ENCODE assay signal across 8 cellular contexts in genomic region chr16:15643453-15644305, GRCh38. TPM values are rescaled to one million over a fixed set of nuclear protein-coding genes. Genes with fewer than 3 reads are reported as not detected.
DNase-seq lines count a peak whose midpoint lies in the region; ATAC-seq and TF ChIP-seq lines count a peak whose summit lies in the region.

No MANE protein-coding gene starts in this region.

- peak overlapping the region; percentile 66 to 78 for H3K4me3 ChIP-seq in gastroesophageal sphincter
- peak overlapping the region; percentile 78 to 89 for H3K4me3 ChIP-seq in neutrophil (ENCODE audit: low read depth in 1 of 2, low read length in 1 of 2)

- no peaks in the 10 kb centered on the region for H3K27me3 ChIP-seq in gastroesophageal sphincter
- H3K27me3 ChIP-seq in neutrophil, result no peaks in the 10 kb centered on the region

- no peak for TF ChIP-seq EP300 in gastroesophageal sphincter (IDR thresholded peaks at IDR 0.05)

- no peak for TF ChIP-seq POLR2A in gastroesophageal sphincter (IDR thresholded peaks at IDR 0.05)

- peaks cover 0 to 15% of the 10 kb centered on the region in 2 donors for H3K36me3 ChIP-seq in gastroesophageal sphincter
- H3K36me3 ChIP-seq in neutrophil, result peaks cover 6% of the 10 kb centered on the region

- DNase-seq in DMS79 treated with DMSO at 0.1 percent for 48 hours (lab: John Stamatoyannopoulos, UW) (peak; percentile 71), HT-29 (ENCODE audit: low spot score) (peak; percentile 66), NOMO-1 treated with DMSO at 0.1 percent for 48 hours (lab: John Stamatoyannopoulos, UW; ENCODE audit: unreplicated experiment) (peak; percentile 82)
- DNase-seq in activated naive CD4-positive, alpha-beta T cell treated with Interleukin-2 at 50 U/mL for 16 hours, result peak; percentile 31
- DNase-seq in stimulated activated CD4-positive, alpha-beta T cell treated with anti-CD3 and anti-CD28 coated beads, Interleukin-12 subunit alpha, Interleukin-12 subunit beta, amount 100 ng/mL, for 4 hours, result no peak

- ATAC-seq in gastroesophageal sphincter (peak; percentile 60), HG03439 (IDR thresholded peaks at IDR 0.05; ENCODE audit: unreplicated experiment) (no peak)

- TF ChIP-seq CTCF in gastroesophageal sphincter (IDR thresholded peaks at IDR 0.05) (peak; percentile 42 to 66 (median 58)), neutrophil (IDR thresholded peaks at IDR 0.05) (no peak)

- H3K27ac ChIP-seq in gastroesophageal sphincter (peak overlapping the region; percentile 96 to 99 (median 98)), neutrophil (peak overlapping the region; percentile 97)

- peaks cover 5 to 33% (median 12%) of the 10 kb centered on the region in 3 donors for H3K4me1 ChIP-seq in gastroesophageal sphincter
- H3K4me1 ChIP-seq in neutrophil (ENCODE audit: control insufficient read depth in 1 of 2, insufficient read depth in 1 of 2, low read depth in 1 of 2, low read length in 1 of 2), result peaks cover 29 to 41% of the 10 kb centered on the region in 2 experiments

- H3K9me3 ChIP-seq in gastroesophageal sphincter (no peaks in the 10 kb centered on the region), neutrophil (no peaks in the 10 kb centered on the region)

- WGBS in gastroesophageal sphincter (ENCODE audit: low coverage in 1 of 2), 2 donors, result 5 to 8% methylated on average over 19 to 21 of the region's 22 CpGs

RNA-seq across cellular contexts. Expression of gene MARF1, which starts 0.7 kb away (rescaled TPM):
- 3.3 and 4.5 TPM in 2 replicates for total RNA-seq in HT-29 (2014; rRNA removed; shearing (Covaris generic))
- total RNA-seq in gastroesophageal sphincter, result 10 to 100 TPM; 38.2 to 67.7 (median 53.3) TPM

RNA-seq across cellular contexts. Expression of gene NDE1, which starts 6.4 kb away (rescaled TPM):
- 35.5 and 41.2 TPM in 2 replicates for total RNA-seq in HT-29 (2014; rRNA removed; shearing (Covaris generic))
- total RNA-seq in gastroesophageal sphincter, result 100 to 1,000 TPM in 1 of 4 donors, 10 to 100 TPM in 3; 34.9 to 123 (median 62.3) TPM
